In the genomic region with DNA sequence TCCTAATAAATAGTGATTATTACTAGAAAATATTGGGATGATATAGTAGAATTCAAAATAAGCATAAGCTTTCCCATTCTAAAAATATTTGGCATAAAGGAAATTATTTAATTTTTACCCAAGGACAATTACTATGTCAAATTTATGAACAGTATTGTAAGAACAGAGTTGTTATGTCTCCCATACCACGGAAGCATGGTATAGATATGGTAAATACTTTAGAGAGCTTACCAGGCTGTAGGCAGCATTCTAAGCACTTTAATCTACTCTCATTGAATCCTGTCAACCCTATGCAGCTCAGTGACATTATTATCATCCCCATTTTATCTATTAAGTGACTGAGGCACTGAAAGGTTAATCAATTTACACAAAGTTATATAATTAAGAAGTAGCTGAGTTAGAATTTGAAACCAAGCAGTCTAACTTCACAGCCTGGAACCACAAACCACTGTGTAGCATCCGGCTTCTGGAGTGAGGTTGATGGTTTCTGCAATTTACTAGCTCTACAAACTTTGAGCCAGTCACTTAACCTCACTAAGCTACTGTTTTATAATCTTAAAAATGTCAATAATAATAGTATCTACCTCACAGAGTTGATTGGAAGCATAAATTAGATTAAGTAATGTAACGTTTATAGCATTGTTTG, we compare ENCODE assay signal across 9 cellular contexts.
A peak's percentile ranks its signal among the peaks of the same experiment; 100 is the strongest.
DNase-seq lines count a peak whose midpoint lies in the region; ATAC-seq and TF ChIP-seq lines count a peak whose summit lies in the region.
"Had no signal": no experiment of that assay in that cellular context is flagged by ENCODE, and none has a peak within 500 bp of the region (broad histone marks: within the 10 kb centered on the region; RNA-seq: fewer than 3 reads in every experiment).

No MANE protein-coding gene starts in this region.

- ATAC-seq in GM19324 (IDR thresholded peaks at IDR 0.05; ENCODE audit: low FRiP score, unreplicated experiment) (peak; percentile 65), HG02885 (IDR thresholded peaks at IDR 0.05; ENCODE audit: poor library complexity, unreplicated experiment) (peak; percentile 78), natural killer cell (peak; percentile 94 to 99 (median 94))

- peak overlapping the region; percentile 25 to 79 for H3K27ac Mint-ChIP-seq in natural killer cell

- no peak for TF ChIP-seq CTCF in natural killer cell (IDR thresholded peaks at IDR 0.05)

- peaks cover 46 to 47% of the 10 kb centered on the region in 2 donors for H3K4me1 Mint-ChIP-seq in natural killer cell

- intact Hi-C loops in natural killer cell (cut with micrococcal nuclease): loop anchor here (2.0 to 5.0 kb wide), 2 partner anchors 121 to 1806 kb away; no protein-coding TSS in a partner anchor

- DNase-seq in UCSD-AML1 (lab: John Stamatoyannopoulos, UW; ENCODE audit: unreplicated experiment) (peak; percentile 12), natural killer cell (peak; percentile 47), hepatic stellate cell (ENCODE audit: low spot score) (no peak), iPS-NIHi7 (ENCODE audit: extremely low spot score) (no peak), OCI-M1 (lab: John Stamatoyannopoulos, UW) (no peak)
- DNase-seq in stimulated activated naive CD4-positive, alpha-beta T cell treated with Interleukin-2 at 50 U/mL for 16 hours (lab: John Stamatoyannopoulos, UW): no peak
- DNase-seq: NCI-H1105 treated with DMSO at 0.1 percent for 48 hours had no signal

- H3K27me3 Mint-ChIP-seq in natural killer cell (ENCODE audit: low read depth in 2 of 2): no peaks in the 10 kb centered on the region

- H3K4me3 Mint-ChIP-seq in natural killer cell: peak overlapping the region; percentile 83

- H3K36me3 Mint-ChIP-seq in natural killer cell: no peaks in the 10 kb centered on the region

- H3K9me3 Mint-ChIP-seq in natural killer cell: no peaks in the 10 kb centered on the region

Comparison
In these comparisons a context has a peak if more than half of its experiments do, and no peak if none do; other contexts are left out.
1. DNase-seq: peak in UCSD-AML1 (single experiment) and natural killer cell (single experiment); none in hepatic stellate cell (single experiment), iPS-NIHi7 (single experiment), stimulated activated naive CD4-positive, alpha-beta T cell treated with Interleukin-2 at 50 U/mL for 16 hours (single experiment) and OCI-M1 (single experiment).
2. Peak in every context shown above with its lines, with median percentiles within 50 percentile points of each other: ATAC-seq.